In the genomic region with DNA sequence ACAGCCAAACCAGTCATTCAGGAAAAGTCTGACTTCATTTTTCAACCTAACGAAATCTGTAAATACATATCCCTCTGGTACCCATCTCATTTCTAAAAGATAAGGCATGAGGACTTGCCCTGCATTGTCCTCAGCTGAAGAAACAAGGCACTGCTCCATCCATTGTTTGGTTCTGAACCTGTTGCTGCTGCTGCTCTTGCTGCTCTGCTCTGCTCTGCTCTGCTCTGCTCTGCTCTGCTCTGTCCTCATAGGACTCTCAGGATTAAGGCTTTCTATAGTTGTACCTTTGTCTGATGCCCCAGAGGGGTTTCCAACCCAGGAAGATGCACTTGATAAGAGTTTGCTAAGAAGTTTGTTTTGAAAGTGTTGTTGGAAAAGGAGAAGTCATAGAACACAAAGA, we compare ENCODE assay signal across 19 cellular contexts. TPM values are rescaled to one million over a fixed set of nuclear protein-coding genes. Genes with fewer than 3 reads are reported as not detected.
DNase-seq lines count a peak whose midpoint lies in the region; ATAC-seq, FAIRE-seq and TF ChIP-seq lines count a peak whose summit lies in the region.
"Had no signal": no experiment of that assay in that cellular context is flagged by ENCODE, and none has a peak within 500 bp of the region (broad histone marks: within the 10 kb centered on the region; RNA-seq: fewer than 3 reads in every experiment).

No MANE protein-coding gene starts in this region.

- TF ChIP-seq POLR2A in GM12892 (IDR thresholded peaks at IDR 0.05; ENCODE audit: low read depth, low read length): no peak
- TF ChIP-seq POLR2A in sigmoid colon (IDR thresholded peaks at IDR 0.05): no peak

- DNase-seq in GM12892 (ENCODE audit: insufficient read length): no peak
- peak; percentile 19 for DNase-seq in dermis blood vessel endothelial cell
- DNase-seq in sigmoid colon: no peak
- DNase-seq in C1 segment of cervical spinal cord (lab: John Stamatoyannopoulos, UW): no peak
- DNase-seq in activated naive CD4-positive, alpha-beta T cell treated with anti-CD3 and anti-CD28 coated beads, Interleukin-2, amount 50 U/mL, for 16 hours: no peak
- DNase-seq: ACHN; Caco-2; CD4-positive, CD25-positive, alpha-beta regulatory T cell; EL; HCEC 1CT; KBM-7; NCI-H1436; NCI-H2081 treated with DMSO at 0.1 percent for 48 hours; NCI-H510A treated with DMSO at 0.1 percent for 48 hours; Right ventricle myocardium superior; SK-N-SH had no signal

- H3K4me1 ChIP-seq in HEK293 (ENCODE audit: control insufficient read depth, insufficient read depth, low read length) (peaks cover 9% of the 10 kb centered on the region), sigmoid colon (peaks cover 0 to 99% (median 88%) of the 10 kb centered on the region in 4 donors)

- FAIRE-seq in GM12892 (lab: Jason Lieb, UNC): peak; percentile 14

- H3K27me3 ChIP-seq in sigmoid colon: no peaks in the 10 kb centered on the region

- POLR2A ChIA-PET in HEK293 (lab: Yijun Ruan, JAX): no interaction called here

- CTCF ChIA-PET in HEK293 (lab: Yijun Ruan, JAX): no interaction called here

- no peaks in the 10 kb centered on the region for H3K9me3 ChIP-seq in HEK293 (ENCODE audit: control insufficient read depth, insufficient read depth, low read depth, low read length)
- H3K9me3 ChIP-seq in sigmoid colon: no peaks in the 10 kb centered on the region
- H3K9me3 ChIP-seq: Caco-2, SK-N-SH had no signal

- intact Hi-C loops in sigmoid colon (cut with DNase I): no loop called here

- H3K4me3 ChIP-seq in HEK293 (ENCODE audit: low read depth, low read length) (no peak overlapping the region), sigmoid colon (no peak overlapping the region)

- no peaks in the 10 kb centered on the region for H3K36me3 ChIP-seq in HEK293 (ENCODE audit: control insufficient read depth in 2 of 2, insufficient read depth in 1 of 2, low read length in 2 of 2)
- H3K36me3 ChIP-seq in sigmoid colon: peaks cover 0 to 6% (median 0%) of the 10 kb centered on the region in 4 donors

- no peak overlapping the region for H3K27ac ChIP-seq in HEK293 (ENCODE audit: extremely low read depth, low read depth, low read length)
- H3K27ac ChIP-seq in sigmoid colon: peak overlapping the region; percentile 38 to 95 (median 92)

- TF ChIP-seq CTCF in HEK293 (tag by site-specific recombination; IDR thresholded peaks at IDR 0.05) (no peak), sigmoid colon (IDR thresholded peaks at IDR 0.05) (no peak)

- 88 to 92% methylated on average over 1 of the region's 1 CpG for WGBS in sigmoid colon, 2 donors

- no peak for TF ChIP-seq EP300 in sigmoid colon (IDR thresholded peaks at IDR 0.05)

- ATAC-seq in GM21619 (IDR thresholded peaks at IDR 0.05; ENCODE audit: unreplicated experiment): no peak
- no peak for ATAC-seq in HG03045 (IDR thresholded peaks at IDR 0.05; ENCODE audit: unreplicated experiment)

TF ChIP-seq in HEK293, 187 proteins besides CTCF, POLR2A, EP300 and RAD21:
- peak; percentile 95 for TF ChIP-seq ZNF600 (tag by site-specific recombination; IDR thresholded peaks at IDR 0.05)
- no peak for TF ChIP-seq ZNF366 (tag by site-specific recombination; conservative IDR thresholded peaks at IDR 0.05)
- peak; percentile 80; the same call in 1 of the 2 replicates for TF ChIP-seq SCRT1 (tag by site-specific recombination; IDR thresholded peaks at IDR 0.05; ENCODE audit: borderline replicate concordance)
- TF ChIP-seq ZNF776 (tag by site-specific recombination; IDR thresholded peaks at IDR 0.05; ENCODE audit: borderline replicate concordance): no peak
- peak; percentile 94 for TF ChIP-seq SCRT2 (tag by site-specific recombination; IDR thresholded peaks at IDR 0.05)
- no peak for TF ChIP-seq IKZF3 (tag by site-specific recombination; IDR thresholded peaks at IDR 0.05)
- TF ChIP-seq ZBTB17 (tag by site-specific recombination; IDR thresholded peaks at IDR 0.05): peak; percentile 59; the same call in 1 of the 2 replicates

RNA-seq across cellular contexts. Expression of a gene that starts 38.2 kb away (rescaled TPM):
- 70.4 TPM for polyA plus RNA-seq in GM12892 (2012; ENCODE audit: missing spikeins)
- 7.5 and 15.5 TPM in 2 replicates for total RNA-seq in dermis blood vessel endothelial cell
- total RNA-seq in sigmoid colon: 10 to 100 TPM; 11.1 to 19.4 (median 16.6) TPM
- polyA plus RNA-seq in sigmoid colon: 10 to 100 TPM in 1 of 3 donors, 1 to 10 TPM in 2; 6.0 to 19.2 (median 7.6) TPM
